ENCODE assay signal across 15 cellular contexts in genomic region chr19:53140351-53140750, GRCh38. TPM values are rescaled to one million over a fixed set of nuclear protein-coding genes. Genes with fewer than 3 reads are reported as not detected.
A peak's percentile ranks its signal among the peaks of the same experiment; 100 is the strongest.
DNase-seq lines count a peak whose midpoint lies in the region; ATAC-seq and TF ChIP-seq lines count a peak whose summit lies in the region.
"Had no signal": no experiment of that assay in that cellular context is flagged by ENCODE, and none has a peak within 500 bp of the region (broad histone marks: within the 10 kb centered on the region; RNA-seq: fewer than 3 reads in every experiment).

No MANE protein-coding gene starts in this region.

- H2BK5ac ChIP-seq in mesendoderm (ENCODE audit: low read length), result no peak overlapping the region

- intact Hi-C loops in right lobe of liver (cut with DNase I), result no loop called here
- intact Hi-C loops in transverse colon (cut with DNase I; ENCODE audit: low total_unique reads), result no loop called here

- H3K9me3 ChIP-seq in liver (ENCODE audit: control insufficient read depth in 4 of 4, low read length in 3 of 4) (peaks cover 21 to 48% (median 36%) of the 10 kb centered on the region in 4 donors), right lobe of liver (peaks cover 0 to 59% (median 21%) of the 10 kb centered on the region in 4 donors), transverse colon (peaks cover 62 to 84% of the 10 kb centered on the region in 2 donors)
- H3K9me3 ChIP-seq: HAP-1 had no signal

- ATAC-seq in right lobe of liver, result no peak
- ATAC-seq: A549 had no signal

- TF ChIP-seq RAD21 in liver (IDR thresholded peaks at IDR 0.05), result no peak

- H3K79me1 ChIP-seq in mesendoderm (ENCODE audit: low read length), result no peaks in the 10 kb centered on the region

- H3K56ac ChIP-seq in mesendoderm (ENCODE audit: low read length), result no peak overlapping the region

- no peak overlapping the region for H3K23ac ChIP-seq in mesendoderm (ENCODE audit: low read length)

- H3K4me3 ChIP-seq in liver (ENCODE audit: low read depth in 1 of 3, low read length in 3 of 3), result peak overlapping the region in 2 of 3 donors; percentile 49 to 51
- H3K4me3 ChIP-seq in right lobe of liver, result no peak overlapping the region
- peak overlapping the region; percentile 15 for H3K4me3 ChIP-seq in mesendoderm (ENCODE audit: low read length)
- H3K4me3 ChIP-seq in transverse colon, result no peak overlapping the region
- H3K4me3 ChIP-seq: A549, HAP-1 had no signal

- H2AK5ac ChIP-seq in mesendoderm (ENCODE audit: low read length), result no peak overlapping the region

- no peak overlapping the region for H3K4me2 ChIP-seq in mesendoderm (ENCODE audit: low read length)
- H3K4me2 ChIP-seq: A549 had no signal

- TF ChIP-seq EP300 in transverse colon (IDR thresholded peaks at IDR 0.05; ENCODE audit: low read depth), result no peak

- H3K27me3 ChIP-seq in liver (ENCODE audit: control insufficient read depth in 4 of 4, insufficient read depth in 4 of 4, low read length in 3 of 4) (no peaks in the 10 kb centered on the region), right lobe of liver (no peaks in the 10 kb centered on the region), mesendoderm (ENCODE audit: insufficient read depth, low read length, poor library complexity) (no peaks in the 10 kb centered on the region), transverse colon (no peaks in the 10 kb centered on the region)

- no peak overlapping the region for H2BK120ac ChIP-seq in mesendoderm (ENCODE audit: low read depth, low read length)

- TF ChIP-seq CTCF in liver (IDR thresholded peaks at IDR 0.05; ENCODE audit: low read depth, low read length, missing input control), result no peak
- TF ChIP-seq CTCF in right lobe of liver (IDR thresholded peaks at IDR 0.05), result no peak
- no peak for TF ChIP-seq CTCF in transverse colon (IDR thresholded peaks at IDR 0.05)

- no peak overlapping the region for H4K8ac ChIP-seq in mesendoderm (ENCODE audit: low read depth, low read length)

- no peak overlapping the region for H3K27ac ChIP-seq in liver (ENCODE audit: low read depth in 1 of 2, low read length in 2 of 2)
- no peak overlapping the region for H3K27ac ChIP-seq in right lobe of liver
- H3K27ac ChIP-seq in mesendoderm (ENCODE audit: low read depth, low read length), result no peak overlapping the region
- no peak overlapping the region for H3K27ac ChIP-seq in transverse colon
- H3K27ac ChIP-seq: 22Rv1, A549, C4-2B, HL-60 had no signal

- in situ Hi-C loops in transverse colon (cut with MboI; ENCODE audit: low pct_ligation_motif_present in 1 of 4, low pct_unique_long_range_greater_than_20kb in 1 of 4, low sequenced_read_pairs in 3 of 4), result no loop called here

- WGBS in liver, result 95% methylated on average over 4 of the region's 4 CpGs
- 94% methylated on average over 4 of the region's 4 CpGs for WGBS in right lobe of liver (ENCODE audit: insufficient coverage, low coverage, low lambda C conversion rate, missing lambda C conversion rate)
- WGBS in mesendoderm (ENCODE audit: extremely low coverage, insufficient coverage, low lambda C conversion rate), result no CpG with 5 or more reads among the region's 4 CpGs
- WGBS in transverse colon (ENCODE audit: low coverage in 1 of 2), 2 donors, result 88 to 92% methylated on average over 3 to 4 of the region's 4 CpGs

- H3K79me2 ChIP-seq in mesendoderm (ENCODE audit: control insufficient read depth, insufficient read depth, low read length), result no peaks in the 10 kb centered on the region

- H3K4ac ChIP-seq in mesendoderm (ENCODE audit: low read depth, low read length), result no peak overlapping the region

- DNase-seq in right lobe of liver, result no peak
- DNase-seq in mesendoderm, result peak; percentile 10
- no peak for DNase-seq in stimulated activated CD4-positive, alpha-beta T cell treated with anti-CD3 and anti-CD28 coated beads, Interleukin-4, amount 100 ng/mL, for 24 hours
- DNase-seq in NCI-H345 (lab: John Stamatoyannopoulos, UW), result no peak
- DNase-seq in transverse colon, result no peak
- DNase-seq: AML-193; Caco-2; CD4-positive, alpha-beta T cell had no signal

- H3K9ac ChIP-seq in liver (ENCODE audit: low read depth in 1 of 2, low read length in 2 of 2) (no peak overlapping the region), mesendoderm (ENCODE audit: low read length) (no peak overlapping the region)

- H3K4me1 ChIP-seq in liver (ENCODE audit: control insufficient read depth in 4 of 4, insufficient read depth in 4 of 4, low read length in 3 of 4), result no peaks in the 10 kb centered on the region
- H3K4me1 ChIP-seq in right lobe of liver, result no peaks in the 10 kb centered on the region
- no peaks in the 10 kb centered on the region for H3K4me1 ChIP-seq in mesendoderm (ENCODE audit: control insufficient read depth, low read depth, low read length)
- no peaks in the 10 kb centered on the region for H3K4me1 ChIP-seq in transverse colon
- H3K4me1 ChIP-seq: A549, Caco-2, HAP-1 had no signal

- H2BK15ac ChIP-seq in mesendoderm (replicated peaks; ENCODE audit: low read depth), result no peak overlapping the region

- no peak overlapping the region for H4K5ac ChIP-seq in mesendoderm (ENCODE audit: low read length)

- no peak overlapping the region for H3K18ac ChIP-seq in mesendoderm (ENCODE audit: low read length)

- no peak for TF ChIP-seq POLR2A in right lobe of liver (IDR thresholded peaks at IDR 0.05)
- TF ChIP-seq POLR2A in transverse colon (IDR thresholded peaks at IDR 0.05), result no peak

- H3K36me3 ChIP-seq in liver (ENCODE audit: control insufficient read depth in 4 of 4, insufficient read depth in 3 of 4, low read depth in 1 of 4, low read length in 3 of 4) (peaks cover 0 to 9% (median 3%) of the 10 kb centered on the region in 4 donors), right lobe of liver (peaks cover 0 to 17% (median 0%) of the 10 kb centered on the region in 4 donors), mesendoderm (ENCODE audit: control insufficient read depth, insufficient read depth, low read length) (peaks cover 6% of the 10 kb centered on the region), transverse colon (peaks cover 4 to 38% (median 20%) of the 10 kb centered on the region in 4 donors)
- H3K36me3 ChIP-seq: HAP-1 had no signal

TF ChIP-seq in liver, 16 proteins besides CTCF, POLR2A, EP300 and RAD21 (continues in another document):
- TF ChIP-seq HNF4G (IDR thresholded peaks at IDR 0.05) (no peak), GABPA (IDR thresholded peaks at IDR 0.05 in 1 of 2, conservative IDR thresholded peaks at IDR 0.05 in 1 of 2) (no peak), RXRA (IDR thresholded peaks at IDR 0.05) (no peak), TAF1 (conservative IDR thresholded peaks at IDR 0.05) (no peak), MAX (IDR thresholded peaks at IDR 0.05) (no peak), ATF3 (IDR thresholded peaks at IDR 0.05) (no peak), YY1 (IDR thresholded peaks at IDR 0.05) (no peak), JUND (IDR thresholded peaks at IDR 0.05) (no peak), HNF4A (conservative IDR thresholded peaks at IDR 0.05) (no peak), EGR1 (IDR thresholded peaks at IDR 0.05; ENCODE audit: low read depth in 2 of 2) (no peak)

RNA-seq across cellular contexts. Expression of gene ZNF415, which starts 7.6 kb away (rescaled TPM):
- 1 to 10 TPM; 1.3 to 2.4 TPM for total RNA-seq in liver
- 1 to 10 TPM in 1 of 2 donors, under 1 TPM in 1; 0.65 to 1.1 TPM for polyA plus RNA-seq in liver
- 1 to 10 TPM in 1 of 6 experiments, under 1 TPM in 5; 0.12 to 1.3 (median 0.47) TPM for total RNA-seq in right lobe of liver
- 8.1 TPM for polyA plus RNA-seq in mesendoderm (2013, experiment 1 of 2)
- 8.0 TPM for polyA plus RNA-seq in mesendoderm (2013, experiment 2 of 2)
- 10 to 100 TPM in 2 of 4 donors, 1 to 10 TPM in 1, not detected in 1; 5.6 to 11.5 (median 10.8) TPM for total RNA-seq in transverse colon
- total RNA-seq: HT1080 had no signal
- polyA plus RNA-seq: A549 had no signal

RNA-seq across cellular contexts. Expression of gene ZNF347, which starts 18.5 kb away (rescaled TPM):
- total RNA-seq in liver, result 1 to 10 TPM; 2.9 to 4.8 TPM
- under 1 TPM; 0.55 to 0.83 TPM for polyA plus RNA-seq in liver
- 1 to 10 TPM in 5 of 6 experiments, under 1 TPM in 1; 0.70 to 4.2 (median 2.0) TPM for total RNA-seq in right lobe of liver
- 5.7 TPM for polyA plus RNA-seq in mesendoderm (2013, experiment 1 of 2)
- 6.0 TPM for polyA plus RNA-seq in mesendoderm (2013, experiment 2 of 2)
- 10 to 100 TPM in 2 of 4 donors, 1 to 10 TPM in 2; 5.6 to 12.5 (median 9.9) TPM for total RNA-seq in transverse colon
- polyA plus RNA-seq: A549 had no signal

RNA-seq across cellular contexts. Expression of gene ZNF160, which starts 37.1 kb away (rescaled TPM):
- total RNA-seq in liver, result 10 to 100 TPM in 1 of 2 donors, 1 to 10 TPM in 1; 9.2 to 30.1 TPM
- 1 to 10 TPM; 6.3 to 6.7 TPM for polyA plus RNA-seq in liver
- total RNA-seq in right lobe of liver, result 10 to 100 TPM in 5 of 6 experiments, 1 to 10 TPM in 1; 6.6 to 18.9 (median 13.9) TPM
- 14.5 TPM for polyA plus RNA-seq in mesendoderm (2013, experiment 1 of 2)
- 14.4 TPM for polyA plus RNA-seq in mesendoderm (2013, experiment 2 of 2)
- 10 to 100 TPM; 23.9 to 47.0 (median 33.6) TPM for total RNA-seq in transverse colon

RNA-seq across cellular contexts. Expression of gene ZNF665, which starts 52.8 kb away (rescaled TPM):
- total RNA-seq in liver, result 1 to 10 TPM in 1 of 2 donors, under 1 TPM in 1; 0.50 to 1.0 TPM
- polyA plus RNA-seq in liver, result under 1 TPM; 0.09 to 0.29 TPM
- under 1 TPM in 5 of 6 experiments, not detected in 1; 0.09 to 0.47 (median 0.32) TPM for total RNA-seq in right lobe of liver
- 1.7 TPM for polyA plus RNA-seq in mesendoderm (2013, experiment 1 of 2)
- 1.7 TPM for polyA plus RNA-seq in mesendoderm (2013, experiment 2 of 2)
- 1 to 10 TPM in 2 of 4 donors, under 1 TPM in 1, not detected in 1; 1.00 to 4.4 (median 2.6) TPM for total RNA-seq in transverse colon
- total RNA-seq: HT1080 had no signal
- polyA plus RNA-seq: A549 had no signal

Comparison
In these comparisons a context has a peak if more than half of its experiments do, and no peak if none do; other contexts are left out.
1. H3K4me3 ChIP-seq: peak in liver (2 of 3) and mesendoderm (single experiment); none in right lobe of liver (0 of 3) and transverse colon (0 of 4).